Comparison of ENCODE assay signal across 9 cellular contexts in the genomic region with DNA sequence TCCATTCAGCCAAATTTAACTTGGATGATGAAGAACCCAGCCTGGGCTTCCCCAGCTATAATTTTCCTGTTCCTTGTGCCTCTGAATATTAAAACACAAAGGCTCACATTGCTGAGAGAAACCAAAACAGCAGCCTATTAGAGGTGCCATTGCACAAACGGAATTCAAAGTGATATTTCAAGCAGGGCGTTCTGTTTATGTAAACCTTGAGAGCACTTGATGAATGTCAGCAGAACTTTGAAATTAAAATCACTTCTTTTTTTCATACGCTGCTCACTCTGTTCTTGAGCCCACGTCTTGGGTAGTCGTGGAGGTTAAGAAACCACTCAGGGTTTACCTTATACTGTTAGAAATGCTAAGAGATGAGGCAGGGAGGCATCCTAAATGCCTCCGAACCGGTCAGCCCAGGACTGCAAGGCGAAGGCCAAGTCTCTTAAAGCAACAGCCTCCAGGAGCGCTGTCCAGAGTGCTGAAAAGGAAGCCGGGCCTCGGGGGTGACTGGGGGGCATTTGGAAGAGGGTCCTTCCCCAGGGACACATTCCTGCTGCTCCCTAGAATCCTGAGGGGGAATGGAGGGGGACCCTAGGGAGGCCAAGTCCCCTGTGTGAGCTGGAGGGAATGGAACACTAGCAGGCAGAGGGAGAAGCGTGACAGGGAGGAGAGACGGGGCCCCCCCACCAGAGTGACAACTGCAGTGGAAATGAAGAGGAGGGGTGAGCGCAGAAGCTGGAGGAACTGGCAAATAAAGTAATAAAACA.
DNase-seq lines count a peak whose midpoint lies in the region; ATAC-seq, FAIRE-seq and TF ChIP-seq lines count a peak whose summit lies in the region.
"Had no signal": no experiment of that assay in that cellular context is flagged by ENCODE, and none has a peak within 500 bp of the region (broad histone marks: within the 10 kb centered on the region; RNA-seq: fewer than 3 reads in every experiment).

No MANE protein-coding gene starts in this region.

- H3K4me3 ChIP-seq in MG63 (no peak overlapping the region), GM12878 (no peak overlapping the region), right lobe of liver (no peak overlapping the region)

- no peaks in the 10 kb centered on the region for H3K27me3 ChIP-seq in MG63
- no peaks in the 10 kb centered on the region for H3K27me3 ChIP-seq in GM12878 (replicated peaks in 1 of 2; ENCODE audit: control insufficient read depth in 2 of 2, insufficient read depth in 2 of 2, low read length in 1 of 2)
- no peaks in the 10 kb centered on the region for H3K27me3 ChIP-seq in right lobe of liver

- TF ChIP-seq EP300 in GM12878 (IDR thresholded peaks at IDR 0.05; ENCODE audit: borderline replicate concordance in 1 of 2, control insufficient read depth in 1 of 2, low read depth in 2 of 2, low read length in 2 of 2): no peak

- no peaks in the 10 kb centered on the region for H3K9me3 Mint-ChIP-seq in Calu3 (ENCODE audit: low read depth, unreplicated experiment)

- no TSS peak for BruUV-seq in Calu3 (replicated peaks; lab: Mats Ljungman, UMichigan)
- BruUV-seq in GM12878 (replicated peaks; lab: Mats Ljungman, UMichigan): no TSS peak

- ATAC-seq in GM12878 (0 out of 3 replicates have a peak, but pooled peaks have one; percentile 24), right lobe of liver (peak; percentile 37 to 69 (median 51)), HG02973 (IDR thresholded peaks at IDR 0.05; ENCODE audit: unreplicated experiment) (no peak), GM21447 (IDR thresholded peaks at IDR 0.05; ENCODE audit: unreplicated experiment) (no peak)

- H3K27ac Mint-ChIP-seq in Calu3 (ENCODE audit: unreplicated experiment): no peak overlapping the region
- H3K27ac Mint-ChIP-seq: naive B cell had no signal

- TF ChIP-seq RAD21 in GM12878 (IDR thresholded peaks at IDR 0.05; ENCODE audit: insufficient read depth, low read depth, low read length): no peak

- TF ChIP-seq POLR2A in GM12878 (IDR thresholded peaks at IDR 0.05; ENCODE audit: low read depth, low read length) (no peak), right lobe of liver (IDR thresholded peaks at IDR 0.05) (no peak)

- no peaks in the 10 kb centered on the region for H3K36me3 ChIP-seq in MG63
- no peaks in the 10 kb centered on the region for H3K36me3 ChIP-seq in GM12878 (ENCODE audit: control insufficient read depth in 2 of 2, insufficient read depth in 2 of 2, low read length in 1 of 2)
- no peaks in the 10 kb centered on the region for H3K36me3 ChIP-seq in right lobe of liver

- peaks cover 9% of the 10 kb centered on the region for H3K4me1 Mint-ChIP-seq in Calu3 (ENCODE audit: low read depth, unreplicated experiment)
- H3K4me1 Mint-ChIP-seq: naive B cell had no signal

- H3K27me3 Mint-ChIP-seq in Calu3 (ENCODE audit: unreplicated experiment): peaks cover 96% of the 10 kb centered on the region

- no peaks in the 10 kb centered on the region for H3K9me3 ChIP-seq in MG63
- H3K9me3 ChIP-seq in GM12878 (replicated peaks; ENCODE audit: control insufficient read depth, insufficient read depth, low read length): no peaks in the 10 kb centered on the region
- no peaks in the 10 kb centered on the region for H3K9me3 ChIP-seq in right lobe of liver

- SMC1A ChIA-PET in GM12878 (lab: Charles Lee; ENCODE audit: uncharacterized antibody, unreplicated experiment): no interaction called here

- 40% methylated on average over 14 of the region's 14 CpGs for WGBS in GM12878 (ENCODE audit: insufficient coverage, insufficient replicate concordance, low lambda C conversion rate, missing lambda C conversion rate)
- 30% methylated on average over 14 of the region's 14 CpGs for WGBS in right lobe of liver (ENCODE audit: insufficient coverage, low coverage, low lambda C conversion rate, missing lambda C conversion rate)

- POLR2A ChIA-PET in GM12878 (lab: Charles Lee): no interaction called here

- CTCF ChIA-PET in Calu3 (lab: Charles Lee): no interaction called here
- CTCF ChIA-PET in GM12878 (lab: Yijun Ruan, JAX): no interaction called here

- H3K4me1 ChIP-seq in GM12878 (ENCODE audit: control insufficient read depth, insufficient read depth, low read length) (no peaks in the 10 kb centered on the region), right lobe of liver (peaks cover 0 to 6% (median 3%) of the 10 kb centered on the region in 4 donors)

- TF ChIP-seq CTCF in Calu3 (IDR thresholded peaks at IDR 0.05; ENCODE audit: unreplicated experiment) (no peak), GM12878 (IDR thresholded peaks at IDR 0.05 in 2 of 3, conservative IDR thresholded peaks at IDR 0.05 in 1 of 3; ENCODE audit: control insufficient read depth in 2 of 3, extremely low read depth in 1 of 3, insufficient read depth in 1 of 3, low read depth in 3 of 3, low read length in 3 of 3) (no peak), right lobe of liver (IDR thresholded peaks at IDR 0.05) (no peak)

- no peak overlapping the region for H3K27ac ChIP-seq in GM12878 (ENCODE audit: control insufficient read depth, insufficient read depth)
- H3K27ac ChIP-seq in right lobe of liver: no peak overlapping the region

- no peak overlapping the region for H3K4me2 ChIP-seq in GM12878 (ENCODE audit: control insufficient read depth, insufficient read depth)

- intact Hi-C loops in Calu3 (cut with micrococcal nuclease; ENCODE audit: unreplicated experiment): no loop called here
- intact Hi-C loops in GM12878 (cut with micrococcal nuclease; ENCODE audit: unreplicated experiment): no loop called here
- intact Hi-C loops in right lobe of liver (cut with DNase I): loop anchor here in 1 of 2 donors (10.0 kb wide), 1 partner anchor 551 kb away; no protein-coding TSS in a partner anchor

- no peaks in the 10 kb centered on the region for H3K79me2 ChIP-seq in GM12878 (ENCODE audit: control insufficient read depth, insufficient read depth, low read length)

- peak; percentile 42 for DNase-seq in Calu3
- DNase-seq in MG63: peak; percentile 30
- DNase-seq in GM12878 (ENCODE audit: low read depth, low spot score): no peak
- DNase-seq in right lobe of liver: peak in 2 of 3 donors; percentile 56 to 69
- no peak for DNase-seq in cerebellar nuclear complex (lab: John Stamatoyannopoulos, UW)
- no peak for DNase-seq in NCI-H146 (lab: John Stamatoyannopoulos, UW)
- DNase-seq: naive B cell had no signal

- no peak overlapping the region for H3K4me3 Mint-ChIP-seq in Calu3 (ENCODE audit: low read depth, unreplicated experiment)
- H3K4me3 Mint-ChIP-seq: naive B cell had no signal

- no peak overlapping the region for H2AFZ ChIP-seq in GM12878 (ENCODE audit: control insufficient read depth, low read depth, low read length)

- RAD21 ChIA-PET in GM12878 (lab: Charles Lee; ENCODE audit: unreplicated experiment): no interaction called here

- in situ Hi-C loops in GM12878 (cut with MboI): no loop called here

- peaks cover 6% of the 10 kb centered on the region for H3K36me3 Mint-ChIP-seq in Calu3 (ENCODE audit: insufficient read depth, unreplicated experiment)
- H3K36me3 Mint-ChIP-seq: naive B cell had no signal

- no peak overlapping the region for H3K9ac ChIP-seq in GM12878 (ENCODE audit: control insufficient read depth, insufficient read depth, low read length)

- FAIRE-seq in GM12878 (lab: Jason Lieb, UNC): no peak

- H4K20me1 ChIP-seq in GM12878 (ENCODE audit: control insufficient read depth, insufficient read depth): no peaks in the 10 kb centered on the region

TF ChIP-seq in GM12878, 131 proteins besides CTCF, POLR2A, EP300 and RAD21 (continues in another document):
- TF ChIP-seq, protein P1, sequence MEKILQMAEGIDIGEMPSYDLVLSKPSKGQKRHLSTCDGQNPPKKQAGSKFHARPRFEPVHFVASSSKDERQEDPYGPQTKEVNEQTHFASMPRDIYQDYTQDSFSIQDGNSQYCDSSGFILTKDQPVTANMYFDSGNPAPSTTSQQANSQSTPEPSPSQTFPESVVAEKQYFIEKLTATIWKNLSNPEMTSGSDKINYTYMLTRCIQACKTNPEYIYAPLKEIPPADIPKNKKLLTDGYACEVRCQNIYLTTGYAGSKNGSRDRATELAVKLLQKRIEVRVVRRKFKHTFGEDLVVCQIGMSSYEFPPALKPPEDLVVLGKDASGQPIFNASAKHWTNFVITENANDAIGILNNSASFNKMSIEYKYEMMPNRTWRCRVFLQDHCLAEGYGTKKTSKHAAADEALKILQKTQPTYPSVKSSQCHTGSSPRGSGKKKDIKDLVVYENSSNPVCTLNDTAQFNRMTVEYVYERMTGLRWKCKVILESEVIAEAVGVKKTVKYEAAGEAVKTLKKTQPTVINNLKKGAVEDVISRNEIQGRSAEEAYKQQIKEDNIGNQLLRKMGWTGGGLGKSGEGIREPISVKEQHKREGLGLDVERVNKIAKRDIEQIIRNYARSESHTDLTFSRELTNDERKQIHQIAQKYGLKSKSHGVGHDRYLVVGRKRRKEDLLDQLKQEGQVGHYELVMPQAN (conservative IDR thresholded peaks at IDR 0.05): no peak
- TF ChIP-seq, protein P2, sequence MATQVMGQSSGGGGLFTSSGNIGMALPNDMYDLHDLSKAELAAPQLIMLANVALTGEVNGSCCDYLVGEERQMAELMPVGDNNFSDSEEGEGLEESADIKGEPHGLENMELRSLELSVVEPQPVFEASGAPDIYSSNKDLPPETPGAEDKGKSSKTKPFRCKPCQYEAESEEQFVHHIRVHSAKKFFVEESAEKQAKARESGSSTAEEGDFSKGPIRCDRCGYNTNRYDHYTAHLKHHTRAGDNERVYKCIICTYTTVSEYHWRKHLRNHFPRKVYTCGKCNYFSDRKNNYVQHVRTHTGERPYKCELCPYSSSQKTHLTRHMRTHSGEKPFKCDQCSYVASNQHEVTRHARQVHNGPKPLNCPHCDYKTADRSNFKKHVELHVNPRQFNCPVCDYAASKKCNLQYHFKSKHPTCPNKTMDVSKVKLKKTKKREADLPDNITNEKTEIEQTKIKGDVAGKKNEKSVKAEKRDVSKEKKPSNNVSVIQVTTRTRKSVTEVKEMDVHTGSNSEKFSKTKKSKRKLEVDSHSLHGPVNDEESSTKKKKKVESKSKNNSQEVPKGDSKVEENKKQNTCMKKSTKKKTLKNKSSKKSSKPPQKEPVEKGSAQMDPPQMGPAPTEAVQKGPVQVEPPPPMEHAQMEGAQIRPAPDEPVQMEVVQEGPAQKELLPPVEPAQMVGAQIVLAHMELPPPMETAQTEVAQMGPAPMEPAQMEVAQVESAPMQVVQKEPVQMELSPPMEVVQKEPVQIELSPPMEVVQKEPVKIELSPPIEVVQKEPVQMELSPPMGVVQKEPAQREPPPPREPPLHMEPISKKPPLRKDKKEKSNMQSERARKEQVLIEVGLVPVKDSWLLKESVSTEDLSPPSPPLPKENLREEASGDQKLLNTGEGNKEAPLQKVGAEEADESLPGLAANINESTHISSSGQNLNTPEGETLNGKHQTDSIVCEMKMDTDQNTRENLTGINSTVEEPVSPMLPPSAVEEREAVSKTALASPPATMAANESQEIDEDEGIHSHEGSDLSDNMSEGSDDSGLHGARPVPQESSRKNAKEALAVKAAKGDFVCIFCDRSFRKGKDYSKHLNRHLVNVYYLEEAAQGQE (IDR thresholded peaks at IDR 0.05; ENCODE audit: low read depth, low read length): peak; percentile 94
- TF ChIP-seq KLF5 (IDR thresholded peaks at IDR 0.05; ENCODE audit: partially characterized antibody): no peak

Comparison
In these comparisons a context has a peak if more than half of its experiments do, and no peak if none do; other contexts are left out.
1. DNase-seq: peak in Calu3 (single experiment), MG63 (single experiment) and right lobe of liver (2 of 3); none in GM12878 (single experiment), cerebellar nuclear complex (0 of 2) and NCI-H146 (single experiment).
2. ATAC-seq: peak in GM12878 (single experiment) and right lobe of liver (4 of 4); none in HG02973 (single experiment) and GM21447 (single experiment).